21 cellular contexts compared by ENCODE assay signal in the genomic region with DNA sequence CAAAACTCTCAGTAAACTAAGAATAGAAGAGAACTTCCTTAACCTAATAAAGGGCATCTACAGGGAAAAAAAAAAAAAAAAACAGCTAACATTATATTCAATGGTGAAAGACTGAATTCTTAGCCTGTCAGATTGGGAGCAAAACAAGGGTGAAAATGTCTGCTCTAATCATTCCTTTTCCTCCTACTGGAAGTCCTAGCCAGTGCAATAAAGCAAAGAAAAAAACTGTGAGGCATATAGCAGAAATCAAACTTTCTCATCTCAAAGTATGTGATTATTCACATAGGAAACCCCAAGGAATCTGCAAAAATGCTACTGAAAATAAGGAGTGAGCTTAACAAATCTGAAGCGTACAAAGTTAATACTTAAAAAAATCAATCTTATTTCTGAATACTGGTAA.
"Had no signal": no experiment of that assay in that cellular context is flagged by ENCODE, and none has a peak within 500 bp of the region (broad histone marks: within the 10 kb centered on the region; RNA-seq: fewer than 3 reads in every experiment).

No MANE protein-coding gene starts in this region.

- DNase-seq: activated CD4-positive, alpha-beta memory T cell treated with anti-CD3 and anti-CD28 coated beads, Interleukin-2, amount 10 ng/mL, durations not matched to agents 7 days and 5 days; activated CD4-positive, alpha-beta T cell treated with anti-CD3 and anti-CD28 coated beads for 48 hours; activated CD4-positive, CD25-positive, alpha-beta regulatory T cell; activated CD8-positive, alpha-beta memory T cell treated with anti-CD3 and anti-CD28 coated beads, Interleukin-2, amount 10 ng/mL, durations not matched to agents 7 days and 5 days; activated naive CD4-positive, alpha-beta T cell treated with anti-CD3 and anti-CD28 coated beads for 36 hours; activated T-cell treated with anti-CD3 and anti-CD28 coated beads, Interleukin-2, amount 50 U/mL, for 1 hour; anterior cingulate cortex; effector memory CD4-positive, alpha-beta T cell; esophagus squamous epithelium; hippocampal formation; islet precursor cell; midbrain; right lobe of liver; spleen; stimulated activated CD4-positive, alpha-beta T cell treated with anti-CD3 and anti-CD28 coated beads, Interleukin-4, amount 100 ng/mL, for 4 hours; testis had no signal

- H3K4me1 Mint-ChIP-seq: activated CD4-positive, alpha-beta memory T cell treated with anti-CD3 and anti-CD28 coated beads, Interleukin-2, amount 10 ng/mL, durations not matched to agents 7 days and 5 days; activated CD8-positive, alpha-beta memory T cell treated with anti-CD3 and anti-CD28 coated beads, Interleukin-2, amount 10 ng/mL, durations not matched to agents 7 days and 5 days; activated T-helper 17 cell treated with anti-CD3 and anti-CD28 coated beads, Interleukin-2, amount 50 U/mL, for 72 hours; stimulated activated memory B cell treated with anti-CD40 and anti-IgM and Interleukin-4, amounts not matched to agents 10 μg/mL and 1 μg/mL and 100 μg/mL, for 72 hours had no signal

- H3K4me3 Mint-ChIP-seq: activated CD4-positive, alpha-beta memory T cell treated with anti-CD3 and anti-CD28 coated beads, Interleukin-2, amount 10 ng/mL, durations not matched to agents 7 days and 5 days; activated CD8-positive, alpha-beta memory T cell treated with anti-CD3 and anti-CD28 coated beads, Interleukin-2, amount 10 ng/mL, durations not matched to agents 7 days and 5 days; activated naive CD4-positive, alpha-beta T cell treated with anti-CD3 and anti-CD28 coated beads for 36 hours; activated T-helper 17 cell treated with anti-CD3 and anti-CD28 coated beads, Interleukin-2, amount 50 U/mL, for 72 hours; stimulated activated memory B cell treated with anti-CD40 and anti-IgM and Interleukin-4, amounts not matched to agents 10 μg/mL and 1 μg/mL and 100 μg/mL, for 72 hours; T-helper 2 cell treated with Interferon-gamma antibody and Interleukin-4, amounts not matched to agents 5 μg/mL and 100 μg/mL, for 36 hours had no signal

- H3K4me3 ChIP-seq: esophagus squamous epithelium, right lobe of liver, SK-N-MC, spleen, testis had no signal

- H3K27ac Mint-ChIP-seq: activated CD4-positive, alpha-beta memory T cell treated with anti-CD3 and anti-CD28 coated beads, Interleukin-2, amount 10 ng/mL, durations not matched to agents 7 days and 5 days; activated CD8-positive, alpha-beta memory T cell treated with anti-CD3 and anti-CD28 coated beads, Interleukin-2, amount 10 ng/mL, durations not matched to agents 7 days and 5 days; activated naive CD4-positive, alpha-beta T cell treated with anti-CD3 and anti-CD28 coated beads for 36 hours; activated T-helper 17 cell treated with anti-CD3 and anti-CD28 coated beads, Interleukin-2, amount 50 U/mL, for 72 hours; stimulated activated memory B cell treated with anti-CD40 and anti-IgM and Interleukin-4, amounts not matched to agents 10 μg/mL and 1 μg/mL and 100 μg/mL, for 72 hours; T-helper 2 cell treated with Interferon-gamma antibody and Interleukin-4, amounts not matched to agents 5 μg/mL and 100 μg/mL, for 36 hours had no signal

- H3K27me3 ChIP-seq: esophagus squamous epithelium, right lobe of liver, spleen, testis had no signal

- H3K27ac ChIP-seq: esophagus squamous epithelium, right lobe of liver, SK-N-MC, spleen, testis had no signal

- H3K36me3 Mint-ChIP-seq: activated CD8-positive, alpha-beta memory T cell treated with anti-CD3 and anti-CD28 coated beads, Interleukin-2, amount 10 ng/mL, durations not matched to agents 7 days and 5 days; stimulated activated memory B cell treated with anti-CD40 and anti-IgM and Interleukin-4, amounts not matched to agents 10 μg/mL and 1 μg/mL and 100 μg/mL, for 72 hours had no signal

- H3K27me3 Mint-ChIP-seq: stimulated activated memory B cell treated with anti-CD40 and anti-IgM and Interleukin-4, amounts not matched to agents 10 μg/mL and 1 μg/mL and 100 μg/mL, for 72 hours had no signal

- H3K36me3 ChIP-seq: esophagus squamous epithelium, right lobe of liver, spleen had no signal

- FAIRE-seq: bronchial epithelial cell had no signal

- H3K9me3 ChIP-seq: esophagus squamous epithelium, right lobe of liver, spleen, testis had no signal

- H3K4me1 ChIP-seq: right lobe of liver, spleen, testis had no signal

- H3K9me3 Mint-ChIP-seq: activated CD4-positive, alpha-beta memory T cell treated with anti-CD3 and anti-CD28 coated beads, Interleukin-2, amount 10 ng/mL, durations not matched to agents 7 days and 5 days; activated naive CD4-positive, alpha-beta T cell treated with anti-CD3 and anti-CD28 coated beads for 36 hours; activated T-helper 17 cell treated with anti-CD3 and anti-CD28 coated beads, Interleukin-2, amount 50 U/mL, for 72 hours; stimulated activated memory B cell treated with anti-CD40 and anti-IgM and Interleukin-4, amounts not matched to agents 10 μg/mL and 1 μg/mL and 100 μg/mL, for 72 hours; T-helper 2 cell treated with Interferon-gamma antibody and Interleukin-4, amounts not matched to agents 5 μg/mL and 100 μg/mL, for 36 hours had no signal

- ATAC-seq: activated CD8-positive, alpha-beta memory T cell treated with anti-CD3 and anti-CD28 coated beads, Interleukin-2, amount 10 ng/mL, durations not matched to agents 7 days and 5 days; activated T-helper 17 cell treated with anti-CD3 and anti-CD28 coated beads, Interleukin-2, amount 50 U/mL, for 72 hours; right lobe of liver; stimulated activated memory B cell treated with anti-CD40 and anti-IgM and Interleukin-4, amounts not matched to agents 10 μg/mL and 1 μg/mL and 100 μg/mL, for 72 hours had no signal
